In genomic region chr11:8597182-8597581, GRCh38 we compare ENCODE assay signal across 13 cellular contexts. TPM values are rescaled to one million over a fixed set of nuclear protein-coding genes. Genes with fewer than 3 reads are reported as not detected.
DNase-seq lines count a peak whose midpoint lies in the region; ATAC-seq and TF ChIP-seq lines count a peak whose summit lies in the region.
"Had no signal": no experiment of that assay in that cellular context is flagged by ENCODE, and none has a peak within 500 bp of the region (broad histone marks: within the 10 kb centered on the region; RNA-seq: fewer than 3 reads in every experiment).

No MANE protein-coding gene starts in this region.

- no peaks in the 10 kb centered on the region for H3K27me3 ChIP-seq in right cardiac atrium (ENCODE audit: control insufficient read depth, insufficient read depth)
- H3K27me3 ChIP-seq in MM.1S (replicated peaks; ENCODE audit: insufficient read depth, low read length), result no peaks in the 10 kb centered on the region

- H3K4me3 ChIP-seq in right cardiac atrium (ENCODE audit: low read length), result no peak overlapping the region
- no peak overlapping the region for H3K4me3 ChIP-seq in choroid plexus epithelial cell (ENCODE audit: low read depth, low read length)
- no peak overlapping the region for H3K4me3 ChIP-seq in MM.1S (ENCODE audit: low read length)
- H3K4me3 ChIP-seq: BLaER1 treated with 17β-estradiol and CSF1 and Interleukin-3, amounts not matched to agents 10 nM and 100 nM; tibial artery had no signal

- WGBS in right cardiac atrium, result 42% methylated on average over 3 of the region's 3 CpGs

- H3K36me3 ChIP-seq in MM.1S (replicated peaks; ENCODE audit: insufficient read depth, low read length), result no peaks in the 10 kb centered on the region
- H3K36me3 ChIP-seq: BLaER1 treated with 17β-estradiol and CSF1 and Interleukin-3, amounts not matched to agents 10 nM and 100 nM; tibial artery had no signal

- H3K9me2 ChIP-seq in MM.1S (replicated peaks; ENCODE audit: insufficient read depth, low read length), result no peaks in the 10 kb centered on the region

- no peaks in the 10 kb centered on the region for H4K20me1 ChIP-seq in MM.1S (ENCODE audit: insufficient read depth, low read length)
- H4K20me1 ChIP-seq: BLaER1 treated with 17β-estradiol and CSF1 and Interleukin-3, amounts not matched to agents 10 nM and 100 nM had no signal

- intact Hi-C loops in right cardiac atrium (cut with DNase I) (no loop called here), Right ventricle myocardium superior (cut with DNase I) (no loop called here)

- DNase-seq in right cardiac atrium (no peak), Right ventricle myocardium superior (no peak), NCI-H69 (lab: John Stamatoyannopoulos, UW) (peak; percentile 73), choroid plexus epithelial cell (ENCODE audit: low read depth) (peak; percentile 90), D341Med (ENCODE audit: low spot score) (no peak), amniotic stem cell (lab: John Stamatoyannopoulos, UW) (no peak), MM.1S (no peak)
- DNase-seq: effector memory CD4-positive, alpha-beta T cell; Karpas-422; T-helper 9 cell; tibial artery had no signal

- no peak overlapping the region for H2AFZ ChIP-seq in MM.1S (ENCODE audit: low read length)

- no peak overlapping the region for H3K27ac ChIP-seq in right cardiac atrium (ENCODE audit: low read length)
- no peak overlapping the region for H3K27ac ChIP-seq in MM.1S (ENCODE audit: low read length)
- H3K27ac ChIP-seq: BLaER1 treated with 17β-estradiol and CSF1 and Interleukin-3, amounts not matched to agents 10 nM and 100 nM; tibial artery had no signal

- H3K79me2 ChIP-seq in MM.1S (ENCODE audit: low read length), result peaks cover 15% of the 10 kb centered on the region; the same call in 1 of the 2 replicates

- H3F3A ChIP-seq in MM.1S (ENCODE audit: insufficient read depth, low read length), result peaks cover 12% of the 10 kb centered on the region; the same call in 1 of the 2 replicates

- TF ChIP-seq CTCF in choroid plexus epithelial cell (conservative IDR thresholded peaks at IDR 0.05; ENCODE audit: low read depth, low read length), result no peak
- TF ChIP-seq CTCF in MM.1S (IDR thresholded peaks at IDR 0.05; ENCODE audit: low read length), result no peak

- no peaks in the 10 kb centered on the region for H3K9me3 ChIP-seq in right cardiac atrium (ENCODE audit: control insufficient read depth, low read length)
- no peaks in the 10 kb centered on the region for H3K9me3 ChIP-seq in MM.1S (replicated peaks; ENCODE audit: insufficient read depth, low read length)
- H3K9me3 ChIP-seq: tibial artery had no signal

- H3K9ac ChIP-seq in MM.1S (ENCODE audit: low read length), result no peak overlapping the region
- H3K9ac ChIP-seq: BLaER1 treated with 17β-estradiol and CSF1 and Interleukin-3, amounts not matched to agents 10 nM and 100 nM had no signal

- no peak overlapping the region for H3K4me2 ChIP-seq in MM.1S (ENCODE audit: low read depth, low read length)

- ATAC-seq in right cardiac atrium (peak; percentile 52 to 61), Right ventricle myocardium superior (ENCODE audit: poor library complexity) (no peak), HG03439 (IDR thresholded peaks at IDR 0.05; ENCODE audit: unreplicated experiment) (no peak)

- H3K4me1 ChIP-seq in right cardiac atrium (ENCODE audit: control insufficient read depth, insufficient read depth, low read length), result no peaks in the 10 kb centered on the region
- H3K4me1 ChIP-seq in MM.1S (ENCODE audit: low read length), result peaks cover 18% of the 10 kb centered on the region

RNA-seq across cellular contexts. Expression of gene STK33, which starts 3.2 kb away (rescaled TPM):
- total RNA-seq in right cardiac atrium (10 to 100 TPM; 21.6 to 40.2 (median 28.0) TPM), Right ventricle myocardium superior (25.9 TPM)
- polyA plus RNA-seq in right cardiac atrium, result 14.1 TPM

Comparison
In these comparisons a context has a peak if more than half of its experiments do, and no peak if none do; other contexts are left out.
1. ATAC-seq: peak in right cardiac atrium (2 of 2); none in Right ventricle myocardium superior (single experiment) and HG03439 (single experiment).
2. DNase-seq: peak in NCI-H69 (single experiment) and choroid plexus epithelial cell (single experiment); none in right cardiac atrium (0 of 3), Right ventricle myocardium superior (single experiment), D341Med (single experiment), amniotic stem cell (single experiment) and MM.1S (single experiment).